In genomic region chr19:13797058-13797440, GRCh38 we compare ENCODE assay signal across 10 cellular contexts. TPM values are rescaled to one million over a fixed set of nuclear protein-coding genes. Genes with fewer than 3 reads are reported as not detected.
DNase-seq lines count a peak whose midpoint lies in the region; ATAC-seq and TF ChIP-seq lines count a peak whose summit lies in the region.
"Had no signal": no experiment of that assay in that cellular context is flagged by ENCODE, and none has a peak within 500 bp of the region (broad histone marks: within the 10 kb centered on the region; RNA-seq: fewer than 3 reads in every experiment).

No MANE protein-coding gene starts in this region.

- no peaks in the 10 kb centered on the region; the same call in 1 of the 2 replicates for H3K27me3 Mint-ChIP-seq in H9 (ENCODE audit: low read depth)
- H3K27me3 Mint-ChIP-seq in activated naive CD8-positive, alpha-beta T cell treated with anti-CD3 and anti-CD28 coated beads for 36 hours = no peaks in the 10 kb centered on the region
- H3K27me3 Mint-ChIP-seq in stimulated activated memory B cell treated with anti-CD40 and anti-IgM and Interleukin-4, amounts not matched to agents 10 μg/mL and 1 μg/mL and 100 μg/mL, for 72 hours = no peaks in the 10 kb centered on the region

- peak overlapping the region; percentile 89 to 97 for H3K4me3 Mint-ChIP-seq in H9
- peak overlapping the region; percentile 87 for H3K4me3 Mint-ChIP-seq in activated naive CD8-positive, alpha-beta T cell treated with anti-CD3 and anti-CD28 coated beads for 36 hours
- peak overlapping the region; percentile 82 for H3K4me3 Mint-ChIP-seq in stimulated activated memory B cell treated with anti-CD40 and anti-IgM and Interleukin-4, amounts not matched to agents 10 μg/mL and 1 μg/mL and 100 μg/mL, for 72 hours

- no peak overlapping the region; the same call in 1 of the 2 replicates for H3K4ac ChIP-seq in H9 (ENCODE audit: low read depth, low read length)

- no peak overlapping the region for H2BK12ac ChIP-seq in H9 (ENCODE audit: insufficient read length, low read depth, low read length)

- H3K27ac Mint-ChIP-seq in H9 = peak overlapping the region in 1 of 3 experiments; percentile 80; a peak in 2 of 7 replicates
- H3K27ac Mint-ChIP-seq in activated naive CD8-positive, alpha-beta T cell treated with anti-CD3 and anti-CD28 coated beads for 36 hours = no peak overlapping the region
- peak overlapping the region; percentile 77 for H3K27ac Mint-ChIP-seq in stimulated activated memory B cell treated with anti-CD40 and anti-IgM and Interleukin-4, amounts not matched to agents 10 μg/mL and 1 μg/mL and 100 μg/mL, for 72 hours

- H3K36me3 Mint-ChIP-seq in H9 (ENCODE audit: insufficient read depth in 1 of 3, low read depth in 3 of 3) = peaks cover 10 to 22% (median 19%) of the 10 kb centered on the region in 3 experiments; a peak in 6 of 7 replicates
- no peaks in the 10 kb centered on the region for H3K36me3 Mint-ChIP-seq in activated naive CD8-positive, alpha-beta T cell treated with anti-CD3 and anti-CD28 coated beads for 36 hours
- peaks cover 15% of the 10 kb centered on the region for H3K36me3 Mint-ChIP-seq in stimulated activated memory B cell treated with anti-CD40 and anti-IgM and Interleukin-4, amounts not matched to agents 10 μg/mL and 1 μg/mL and 100 μg/mL, for 72 hours
- H3K36me3 Mint-ChIP-seq: activated naive CD4-positive, alpha-beta T cell treated with anti-CD3 and anti-CD28 coated beads, Interleukin-2, amount 50 U/mL, for 72 hours had no signal

- no peak overlapping the region for H3K14ac ChIP-seq in H9 (ENCODE audit: insufficient read depth, low read length)

- H2BK5ac ChIP-seq in H9 (ENCODE audit: insufficient read length, low read length) = no peak overlapping the region

- H4K5ac ChIP-seq in H9 (ENCODE audit: insufficient read length, low read depth, low read length) = no peak overlapping the region

- no CpG with 5 or more reads among the region's 4 CpGs for WGBS in H9 (ENCODE audit: extremely low coverage, insufficient read length, low lambda C conversion rate)

- H3K9me3 ChIP-seq in H9 (ENCODE audit: control insufficient read depth, low read depth, low read length) = no peaks in the 10 kb centered on the region

- no peak for DNase-seq in H9
- no peak for DNase-seq in activated naive CD8-positive, alpha-beta T cell treated with anti-CD3 and anti-CD28 coated beads for 36 hours
- DNase-seq in kidney epithelial cell (ENCODE audit: low read depth) = no peak
- no peak for DNase-seq in dorsolateral prefrontal cortex
- no peak for DNase-seq in NCI-H187 (lab: John Stamatoyannopoulos, UW)
- DNase-seq: midbrain had no signal

- intact Hi-C loops in dorsolateral prefrontal cortex (cut with DNase I) = loop anchor here in 1 of 2 donors (2.0 to 10.0 kb wide), 2 partner anchors 50 to 698 kb away; partner anchors contain the start of gene GIPC1

- peaks cover 15 to 17% of the 10 kb centered on the region in 2 experiments for H3K4me1 Mint-ChIP-seq in H9
- H3K4me1 Mint-ChIP-seq in activated naive CD8-positive, alpha-beta T cell treated with anti-CD3 and anti-CD28 coated beads for 36 hours = peaks cover 22% of the 10 kb centered on the region
- peaks cover 37% of the 10 kb centered on the region for H3K4me1 Mint-ChIP-seq in stimulated activated memory B cell treated with anti-CD40 and anti-IgM and Interleukin-4, amounts not matched to agents 10 μg/mL and 1 μg/mL and 100 μg/mL, for 72 hours

- TF ChIP-seq CTCF in H9 (conservative IDR thresholded peaks at IDR 0.05) (no peak), kidney epithelial cell (IDR thresholded peaks at IDR 0.05; ENCODE audit: insufficient read depth, low read length, poor library complexity, severe bottlenecking) (no peak), dorsolateral prefrontal cortex (IDR thresholded peaks at IDR 0.05 in 54 of 56, conservative IDR thresholded peaks at IDR 0.05 in 2 of 56; ENCODE audit: low read depth in 1 of 56, partially characterized antibody in 56 of 56) (no peak)

- no peak overlapping the region for H3T11ph ChIP-seq in H9 (ENCODE audit: low read length)

- H3K27ac ChIP-seq in H9 (ENCODE audit: insufficient read length, low read depth, low read length) (no peak overlapping the region), dorsolateral prefrontal cortex (peak overlapping the region in 13 of 59 donors; percentile 10 to 84 (median 28))

- no peaks in the 10 kb centered on the region for H3K79me2 ChIP-seq in H9 (ENCODE audit: insufficient read depth, low read length)

- H2BK120ac ChIP-seq in H9 (ENCODE audit: low read depth, low read length, poor library complexity, severe bottlenecking) = no peak overlapping the region

- no peak overlapping the region for H3K4me2 ChIP-seq in H9 (ENCODE audit: insufficient read depth, insufficient read length, low read length)

- ATAC-seq in stimulated activated memory B cell treated with anti-CD40 and anti-IgM and Interleukin-4, amounts not matched to agents 10 μg/mL and 1 μg/mL and 100 μg/mL, for 72 hours = no peak
- ATAC-seq in GM19397 (IDR thresholded peaks at IDR 0.05; ENCODE audit: unreplicated experiment) (no peak), HG02763 (IDR thresholded peaks at IDR 0.05; ENCODE audit: unreplicated experiment) (no peak)
- ATAC-seq: activated naive CD4-positive, alpha-beta T cell treated with anti-CD3 and anti-CD28 coated beads, Interleukin-2, amount 50 U/mL, for 72 hours had no signal

- no peaks in the 10 kb centered on the region for H4K20me1 ChIP-seq in H9 (ENCODE audit: control insufficient read depth, insufficient read depth, insufficient read length)

- H3K23me2 ChIP-seq in H9 (ENCODE audit: insufficient read length, low read depth, low read length, poor library complexity, severe bottlenecking) = peaks cover 5% of the 10 kb centered on the region

- H3K18ac ChIP-seq in H9 (ENCODE audit: insufficient read length, low read depth, low read length) = no peak overlapping the region

- H2AFZ ChIP-seq in H9 (ENCODE audit: low read length) = no peak overlapping the region

- no peak overlapping the region for H2AK5ac ChIP-seq in H9 (ENCODE audit: insufficient read length, low read length)

- no peak overlapping the region for H2BK15ac ChIP-seq in H9 (ENCODE audit: low read depth, low read length)

- H2BK20ac ChIP-seq in H9 (ENCODE audit: low read depth, low read length, poor library complexity, severe bottlenecking) = no peak overlapping the region

- H3K56ac ChIP-seq in H9 (ENCODE audit: insufficient read length, low read depth, low read length) = no peak overlapping the region

- H3K9ac ChIP-seq in H9 (ENCODE audit: extremely low read depth, insufficient read length, low read length) = no peak overlapping the region

- no peaks in the 10 kb centered on the region for H3K27me3 ChIP-seq in H9 (ENCODE audit: insufficient read depth, low read length)
- H3K27me3 ChIP-seq in kidney epithelial cell (ENCODE audit: control insufficient read depth, insufficient read depth, low read length) = no peaks in the 10 kb centered on the region
- no peaks in the 10 kb centered on the region for H3K27me3 ChIP-seq in dorsolateral prefrontal cortex

- H3K79me1 ChIP-seq in H9 (ENCODE audit: insufficient read depth, low read depth, low read length, poor library complexity, severe bottlenecking) = no peaks in the 10 kb centered on the region

- H4K91ac ChIP-seq in H9 (ENCODE audit: insufficient read length, low read depth, low read length) = no peak overlapping the region

- no peaks in the 10 kb centered on the region for H3K4me1 ChIP-seq in H9 (ENCODE audit: insufficient read depth, low read length)

- no peak overlapping the region for H3K23ac ChIP-seq in H9 (ENCODE audit: insufficient read length, low read depth, low read length)

- H3K36me3 ChIP-seq in kidney epithelial cell (ENCODE audit: control insufficient read depth, insufficient read depth, low read length) = no peaks in the 10 kb centered on the region

- H3K4me3 ChIP-seq in kidney epithelial cell (ENCODE audit: low read depth, low read length) = peak overlapping the region; percentile 21
- H3K4me3 ChIP-seq in dorsolateral prefrontal cortex = peak overlapping the region in 22 of 59 donors; percentile 68 to 91 (median 82)

- no peak overlapping the region for H4K8ac ChIP-seq in H9 (replicated peaks; ENCODE audit: insufficient read length, low read depth, low read length)

- no peaks in the 10 kb centered on the region for H3K9me3 Mint-ChIP-seq in H9
- no peaks in the 10 kb centered on the region for H3K9me3 Mint-ChIP-seq in activated naive CD8-positive, alpha-beta T cell treated with anti-CD3 and anti-CD28 coated beads for 36 hours
- no peaks in the 10 kb centered on the region for H3K9me3 Mint-ChIP-seq in stimulated activated memory B cell treated with anti-CD40 and anti-IgM and Interleukin-4, amounts not matched to agents 10 μg/mL and 1 μg/mL and 100 μg/mL, for 72 hours
- H3K9me3 Mint-ChIP-seq: activated naive CD4-positive, alpha-beta T cell treated with anti-CD3 and anti-CD28 coated beads, Interleukin-2, amount 50 U/mL, for 72 hours had no signal

RNA-seq across cellular contexts. Expression of gene ZSWIM4, which starts 1.8 kb away (rescaled TPM):
- total RNA-seq in H9 (2021) = 50.7 and 53.1 TPM in 2 replicates
- total RNA-seq in activated naive CD8-positive, alpha-beta T cell treated with anti-CD3 and anti-CD28 coated beads for 36 hours = 1 to 10 TPM; 4.3 to 4.4 TPM
- 25.7 and 25.9 TPM in 2 replicates for total RNA-seq in kidney epithelial cell
- total RNA-seq in dorsolateral prefrontal cortex = 1 to 10 TPM; 4.0 to 10.0 (median 6.6) TPM

RNA-seq across cellular contexts. Expression of gene C19orf53, which starts 22.8 kb away (rescaled TPM):
- 127 and 129 TPM in 2 replicates for total RNA-seq in H9 (2021)
- 100 to 1,000 TPM; 137 to 141 TPM for total RNA-seq in activated naive CD8-positive, alpha-beta T cell treated with anti-CD3 and anti-CD28 coated beads for 36 hours
- total RNA-seq in kidney epithelial cell = 196 and 203 TPM in 2 replicates
- total RNA-seq in dorsolateral prefrontal cortex = 100 to 1,000 TPM in 2 of 120 experiments, 10 to 100 TPM in 118; 44.9 to 112 (median 67.3) TPM

RNA-seq across cellular contexts. Expression of gene MRI1, which starts 32.7 kb away (rescaled TPM):
- 17.2 and 19.5 TPM in 2 replicates for total RNA-seq in H9 (2021)
- total RNA-seq in activated naive CD8-positive, alpha-beta T cell treated with anti-CD3 and anti-CD28 coated beads for 36 hours = 10 to 100 TPM; 35.8 to 38.2 TPM
- total RNA-seq in kidney epithelial cell = 25.9 and 32.6 TPM in 2 replicates
- 10 to 100 TPM; 17.0 to 55.8 (median 33.9) TPM for total RNA-seq in dorsolateral prefrontal cortex
